In genomic region chr11:106121570-106122320, GRCh38 we compare ENCODE assay signal across 19 cellular contexts. TPM values are rescaled to one million over a fixed set of nuclear protein-coding genes. Genes with fewer than 3 reads are reported as not detected.
A peak's percentile ranks its signal among the peaks of the same experiment; 100 is the strongest.
DNase-seq lines count a peak whose midpoint lies in the region; ATAC-seq and TF ChIP-seq lines count a peak whose summit lies in the region.
"Had no signal": no experiment of that assay in that cellular context is flagged by ENCODE, and none has a peak within 500 bp of the region (broad histone marks: within the 10 kb centered on the region; RNA-seq: fewer than 3 reads in every experiment).

No MANE protein-coding gene starts in this region.

- no TSS peak for BruUV-seq in PC-3 (replicated peaks; lab: Mats Ljungman, UMichigan)

- no peaks in the 10 kb centered on the region for H3F3A ChIP-seq in PC-3 (ENCODE audit: low read length, unreplicated experiment)

- ATAC-seq in PC-3: peak; percentile 92
- ATAC-seq in HG03442 (IDR thresholded peaks at IDR 0.05; ENCODE audit: unreplicated experiment): no peak
- ATAC-seq: CD8-positive, alpha-beta T cell had no signal

- TF ChIP-seq CTCF in LNCaP clone FGC (IDR thresholded peaks at IDR 0.05; ENCODE audit: control insufficient read depth, extremely low read depth, insufficient read depth): no peak
- no peak for TF ChIP-seq CTCF in PC-3 (conservative IDR thresholded peaks at IDR 0.05; ENCODE audit: low read depth, low read length)

- H3K9me3 ChIP-seq in PC-3 (ENCODE audit: low read length): no peaks in the 10 kb centered on the region
- H3K9me3 ChIP-seq: Caco-2, SK-N-SH had no signal

- no peaks in the 10 kb centered on the region for H4K20me1 ChIP-seq in PC-3 (ENCODE audit: low read length)

- POLR2A ChIA-PET in PC-3 (lab: Charles Lee; ENCODE audit: unreplicated experiment): interaction anchor here (0.6 to 0.7 kb wide), 3 partner anchors 15 to 919 kb away, joined by 3 to 6 read pairs (median 6); no protein-coding TSS in a partner anchor

- H3K9me2 ChIP-seq in PC-3 (replicated peaks; ENCODE audit: low read length): no peaks in the 10 kb centered on the region
- H3K9me2 ChIP-seq: SK-N-SH had no signal

- H3K4me3 ChIP-seq in LNCaP clone FGC (ENCODE audit: low read depth, low read length): no peak overlapping the region
- H3K4me3 ChIP-seq in PC-3 (ENCODE audit: low read length): peak overlapping the region; percentile 30; the same call in 1 of the 2 replicates

- peak; percentile 33 for DNase-seq in LNCaP clone FGC (ENCODE audit: low read depth)
- DNase-seq in PC-3: peak; percentile 74
- DNase-seq in iPS-NIHi7 (ENCODE audit: extremely low spot score): peak; percentile 18
- no peak for DNase-seq in stimulated activated CD4-positive, alpha-beta T cell treated with anti-CD3 and anti-CD28 coated beads, Interleukin-15, amount 100 ng/mL, for 24 hours
- DNase-seq in kidney glomerular epithelial cell (lab: John Stamatoyannopoulos, UW): no peak
- no peak for DNase-seq in activated CD4-positive, CD25-positive, alpha-beta regulatory T cell treated with anti-CD3 and anti-CD28 coated beads, Interleukin-2, amount 50 U/mL, for 72 hours
- DNase-seq: Caco-2; CD8-positive, alpha-beta T cell; GF-D8; MV-4-11; NCI-H1105; NCI-H1436 treated with DMSO at 0.1 percent for 48 hours; NCI-H1930; NCI-H446 treated with DMSO at 0.1 percent for 48 hours; SIG-M5; SK-N-SH; SW 1271 had no signal

- CTCF ChIA-PET in PC-3 (lab: Charles Lee): no interaction called here

- no peaks in the 10 kb centered on the region for H3K27me3 ChIP-seq in PC-3 (ENCODE audit: low read length)

- peak overlapping the region; percentile 54 for H2AFZ ChIP-seq in PC-3 (ENCODE audit: low read length)

- peak overlapping the region; percentile 71 for H3K4me2 ChIP-seq in PC-3 (ENCODE audit: low read length)
- H3K4me2 ChIP-seq: SK-N-SH had no signal

- H3K9ac ChIP-seq in PC-3 (ENCODE audit: low read length): no peak overlapping the region
- H3K9ac ChIP-seq: SK-N-SH had no signal

- intact Hi-C loops in PC-3 (cut with micrococcal nuclease): no loop called here

- H3K79me2 ChIP-seq in PC-3 (ENCODE audit: low read length): no peaks in the 10 kb centered on the region

- peaks cover 12% of the 10 kb centered on the region for H3K4me1 ChIP-seq in PC-3 (ENCODE audit: insufficient read depth, low read length)

- H3K36me3 ChIP-seq in PC-3 (ENCODE audit: low read depth, low read length): no peaks in the 10 kb centered on the region

- H3K27ac ChIP-seq in PC-3 (ENCODE audit: low read length): peak overlapping the region; percentile 5; the same call in 1 of the 2 replicates
- H3K27ac ChIP-seq: C4-2B had no signal

RNA-seq across cellular contexts. Expression of gene AASDHPPT, which starts 44.3 kb away (rescaled TPM):
- total RNA-seq in PC-3 (2014; rRNA removed): 27.7 and 44.2 TPM in 2 replicates

RNA-seq across cellular contexts. Expression of gene KBTBD3, which starts 44.6 kb away (rescaled TPM):
- 2.0 and 3.9 TPM in 2 replicates for total RNA-seq in PC-3 (2014; rRNA removed)

Comparison
In these comparisons a context has a peak if more than half of its experiments do, and no peak if none do; other contexts are left out.
1. DNase-seq: peak in LNCaP clone FGC (single experiment), PC-3 (single experiment) and iPS-NIHi7 (single experiment); none in stimulated activated CD4-positive, alpha-beta T cell treated with anti-CD3 and anti-CD28 coated beads, Interleukin-15, amount 100 ng/mL, for 24 hours (single experiment), kidney glomerular epithelial cell (single experiment) and activated CD4-positive, CD25-positive, alpha-beta regulatory T cell treated with anti-CD3 and anti-CD28 coated beads, Interleukin-2, amount 50 U/mL, for 72 hours (single experiment).